In the genomic region with DNA sequence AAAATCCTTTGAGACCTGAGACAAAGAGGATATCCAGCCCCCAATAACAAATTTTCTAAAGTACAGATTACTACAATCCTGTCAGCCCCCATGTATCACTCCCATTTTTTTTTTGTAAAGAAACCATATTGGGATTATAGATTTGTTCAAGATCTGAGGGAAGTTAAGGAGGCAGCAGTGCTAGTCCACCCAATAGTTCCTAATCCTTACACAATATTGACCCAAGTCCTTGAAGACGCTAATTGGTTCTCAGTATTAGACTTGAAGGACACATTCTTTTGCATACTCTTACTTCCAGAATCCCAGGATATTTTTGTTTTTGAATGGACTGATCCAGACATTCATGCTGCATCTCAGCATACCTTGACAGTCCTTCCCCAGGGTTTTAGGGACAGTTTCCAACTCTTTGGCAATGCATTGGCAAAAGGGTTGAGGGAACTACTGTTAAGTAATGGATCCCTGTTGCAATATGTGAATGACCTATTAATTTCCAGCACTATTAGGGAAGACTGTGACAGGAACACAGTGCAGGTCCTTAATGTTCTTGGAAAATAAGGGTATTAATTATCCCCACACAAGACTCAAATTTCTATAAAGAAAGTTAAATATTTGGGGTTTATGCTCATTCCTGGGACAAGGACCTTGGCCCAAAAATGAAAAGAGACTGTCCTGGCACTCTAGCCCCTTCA, we compare ENCODE assay signal across 5 cellular contexts.
"Had no signal": no experiment of that assay in that cellular context is flagged by ENCODE, and none has a peak within 500 bp of the region (broad histone marks: within the 10 kb centered on the region; RNA-seq: fewer than 3 reads in every experiment).

No MANE protein-coding gene starts in this region.

- H3K4me3 ChIP-seq: K562 had no signal

- DNase-seq: IMR-90, KBM-7 had no signal

- ATAC-seq: HepG2, K562 had no signal

- H3K27ac ChIP-seq: HL-60 had no signal
